9 cellular contexts compared by ENCODE assay signal in the genomic region with DNA sequence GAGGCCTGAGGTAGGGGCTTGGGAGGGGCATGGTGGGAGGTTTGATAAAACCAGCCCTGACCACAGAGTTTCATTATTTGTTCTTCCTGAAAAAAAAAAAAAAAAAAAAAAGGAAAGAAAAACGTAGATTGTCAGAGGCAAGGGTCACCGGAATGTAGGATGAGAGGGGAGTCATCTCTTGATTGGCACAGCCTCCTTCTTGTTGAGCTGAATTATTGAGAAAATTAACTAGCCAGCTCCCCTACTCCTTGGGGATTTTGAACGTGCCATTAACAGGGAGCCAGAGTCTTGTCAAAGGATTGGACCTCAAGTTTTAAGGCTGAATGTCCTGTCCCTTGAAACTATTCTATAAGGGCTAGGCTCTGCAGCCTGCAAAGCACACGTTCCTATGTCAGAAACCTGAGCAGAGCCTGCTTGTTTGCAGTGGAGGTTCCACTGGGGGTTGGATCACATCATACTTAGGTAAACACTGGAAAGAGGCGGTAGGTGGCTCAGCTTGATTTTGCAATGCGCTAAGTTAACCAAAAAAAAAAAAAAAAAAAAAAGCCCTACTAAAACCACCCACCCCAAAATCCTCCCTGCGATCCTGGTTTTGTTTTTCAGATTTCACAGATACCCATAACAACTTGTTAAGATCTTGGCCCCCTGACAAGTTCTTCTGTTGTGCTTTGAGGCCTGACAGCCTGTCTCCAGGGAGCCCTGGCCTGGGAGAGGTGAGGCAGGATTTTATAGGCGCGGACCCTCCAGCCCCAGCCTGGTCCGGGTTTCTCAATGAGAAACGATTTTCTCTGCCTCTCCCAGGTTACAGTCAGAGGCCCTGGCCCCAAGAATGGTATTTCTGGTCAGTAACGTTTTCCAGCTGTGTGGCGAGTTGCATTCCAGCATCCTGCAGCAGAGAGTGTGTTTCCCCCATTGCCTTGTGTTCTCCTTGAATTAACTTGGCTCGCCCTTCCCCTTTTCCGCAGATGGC. TPM values are rescaled to one million over a fixed set of nuclear protein-coding genes. Genes with fewer than 3 reads are reported as not detected.
DNase-seq lines count a peak whose midpoint lies in the region; ATAC-seq, FAIRE-seq and TF ChIP-seq lines count a peak whose summit lies in the region.
"Had no signal": no experiment of that assay in that cellular context is flagged by ENCODE, and none has a peak within 500 bp of the region (broad histone marks: within the 10 kb centered on the region; RNA-seq: fewer than 3 reads in every experiment).

No MANE protein-coding gene starts in this region.

- peak overlapping the region; percentile 91 for H3K4me3 Mint-ChIP-seq in astrocyte (ENCODE audit: unreplicated experiment)

- H3K4me1 Mint-ChIP-seq in astrocyte (ENCODE audit: low read depth, unreplicated experiment) = peaks cover 7% of the 10 kb centered on the region

- FAIRE-seq in astrocyte (lab: Jason Lieb, UNC) (no peak), pancreas (lab: Jason Lieb, UNC) (no peak)

- H4K20me1 ChIP-seq in astrocyte (ENCODE audit: insufficient read depth, low read length) = peaks cover 16% of the 10 kb centered on the region

- peak; percentile 53 for DNase-seq in DMS153 (lab: John Stamatoyannopoulos, UW)
- peak; percentile 65 for DNase-seq in NCI-H2029 (lab: John Stamatoyannopoulos, UW)
- DNase-seq in astrocyte (ENCODE audit: low read depth) = no peak
- peak in 1 of 6 donors; percentile 39 for DNase-seq in pancreas
- no peak for DNase-seq in NCI-H226
- DNase-seq: sigmoid colon, T-cell had no signal

- ATAC-seq in pancreas = peak in 3 of 4 donors; percentile 43 to 67 (median 61)
- no peak for ATAC-seq in GM19351 (IDR thresholded peaks at IDR 0.05; ENCODE audit: unreplicated experiment)
- no peak for ATAC-seq in HG03097 (IDR thresholded peaks at IDR 0.05; ENCODE audit: low FRiP score, unreplicated experiment)
- ATAC-seq: T-cell had no signal

- H3K27ac ChIP-seq in astrocyte (ENCODE audit: low read depth, low read length) (no peak overlapping the region), pancreas (no peak overlapping the region)
- H3K27ac ChIP-seq: sigmoid colon had no signal

- no peaks in the 10 kb centered on the region for H3K79me2 ChIP-seq in astrocyte (ENCODE audit: insufficient read depth, low read length)

- intact Hi-C loops in pancreas (cut with DNase I) = loop anchor here in 1 of 3 donors (10.0 kb wide), 1 partner anchor 176 kb away; no protein-coding TSS in a partner anchor

- H3K4me1 ChIP-seq in astrocyte (ENCODE audit: insufficient read depth, low read length) (peaks cover 4% of the 10 kb centered on the region), pancreas (peaks cover 7 to 13% (median 9%) of the 10 kb centered on the region in 3 donors)

- H3K27ac Mint-ChIP-seq in astrocyte (ENCODE audit: unreplicated experiment) = peak overlapping the region; percentile 58
- H3K27ac Mint-ChIP-seq: T-cell had no signal

- H3K36me3 Mint-ChIP-seq in astrocyte (ENCODE audit: low read depth, unreplicated experiment) = peaks cover 2% of the 10 kb centered on the region
- H3K36me3 Mint-ChIP-seq: T-cell had no signal

- H3K9ac ChIP-seq in astrocyte (ENCODE audit: low read length) = no peak overlapping the region

- 56 to 62% methylated on average over 15 of the region's 15 CpGs for WGBS in pancreas, 2 donors

- no peaks in the 10 kb centered on the region for H3K9me3 Mint-ChIP-seq in astrocyte (ENCODE audit: unreplicated experiment)
- H3K9me3 Mint-ChIP-seq: T-cell had no signal

- H3K4me3 ChIP-seq in astrocyte (ENCODE audit: insufficient read depth, low read depth, low read length) = no peak overlapping the region
- no peak overlapping the region for H3K4me3 ChIP-seq in pancreas

- H3K4me2 ChIP-seq in astrocyte (ENCODE audit: low read length) = no peak overlapping the region

- TF ChIP-seq CTCF in astrocyte (IDR thresholded peaks at IDR 0.05; ENCODE audit: insufficient read depth, low read depth, low read length) (no peak), pancreas (IDR thresholded peaks at IDR 0.05) (no peak)

- peaks cover 52% of the 10 kb centered on the region for H3K27me3 Mint-ChIP-seq in astrocyte (ENCODE audit: low read depth, unreplicated experiment)

- H3K9me3 ChIP-seq in astrocyte (ENCODE audit: insufficient read depth, low read depth, low read length) (no peaks in the 10 kb centered on the region), pancreas (no peaks in the 10 kb centered on the region)
- H3K9me3 ChIP-seq: sigmoid colon had no signal

- H3K27me3 ChIP-seq in astrocyte (ENCODE audit: insufficient read depth, low read length) (peaks cover 59% of the 10 kb centered on the region), pancreas (peaks cover 0 to 10% (median 0%) of the 10 kb centered on the region in 4 donors)

- H3K36me3 ChIP-seq in astrocyte (ENCODE audit: insufficient read depth, low read length) = no peaks in the 10 kb centered on the region
- H3K36me3 ChIP-seq in pancreas = no peaks in the 10 kb centered on the region
- H3K36me3 ChIP-seq: sigmoid colon had no signal

- no peak overlapping the region for H2AFZ ChIP-seq in astrocyte (ENCODE audit: low read depth, low read length)

RNA-seq across cellular contexts. Expression of a gene that starts 2.5 kb away (rescaled TPM):
- 7.1 and 19.8 TPM in 2 replicates for total RNA-seq in astrocyte
- total RNA-seq in pancreas = 1 to 10 TPM in 4 of 6 donors, under 1 TPM in 2; 0.59 to 3.6 (median 2.5) TPM
- 1 to 10 TPM; 1.6 to 5.1 TPM for polyA plus RNA-seq in pancreas

Comparison
In these comparisons a context has a peak if more than half of its experiments do, and no peak if none do; other contexts are left out.
1. DNase-seq: peak in DMS153 (single experiment) and NCI-H2029 (single experiment); none in astrocyte (single experiment) and NCI-H226 (single experiment).
2. ATAC-seq: peak in pancreas (3 of 4); none in GM19351 (single experiment) and HG03097 (single experiment).